ENCODE assay signal across 11 cellular contexts in the genomic region with DNA sequence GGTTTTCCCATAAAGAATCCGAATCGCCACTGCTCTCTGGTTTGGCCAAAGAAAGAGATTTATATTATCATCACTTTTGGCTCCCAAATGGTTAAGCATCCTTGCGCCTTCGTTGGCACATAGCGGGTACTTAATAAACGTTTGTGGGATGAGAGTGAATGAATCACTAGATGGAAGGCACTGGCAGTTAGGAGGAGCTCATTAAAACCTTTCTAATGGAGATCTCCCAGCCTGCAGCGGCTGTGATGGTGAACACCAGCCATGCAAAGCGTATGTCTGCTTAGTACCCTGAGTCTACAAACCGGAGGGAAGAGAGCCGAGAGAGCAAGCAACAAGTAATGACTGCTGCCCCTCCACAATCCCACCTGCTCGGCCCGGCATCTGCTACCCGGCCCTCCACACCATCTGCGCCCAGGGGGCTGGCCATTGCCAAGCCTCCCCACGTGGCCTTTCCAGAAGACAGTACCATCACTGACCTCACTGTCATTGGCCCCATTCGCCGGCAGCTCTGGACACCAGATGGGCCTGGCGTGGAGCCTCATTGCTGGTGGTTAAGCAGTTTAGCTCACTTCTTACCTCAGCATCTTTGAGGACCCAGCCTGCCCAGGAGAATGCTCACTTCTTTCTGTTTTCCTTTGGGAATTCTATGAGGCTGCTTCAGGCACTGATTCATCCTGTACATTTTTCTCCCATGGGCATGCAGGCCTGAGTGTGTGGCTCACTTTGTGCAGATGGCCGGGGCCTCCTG. TPM values are rescaled to one million over a fixed set of nuclear protein-coding genes. Genes with fewer than 3 reads are reported as not detected.
DNase-seq lines count a peak whose midpoint lies in the region; FAIRE-seq and TF ChIP-seq lines count a peak whose summit lies in the region.
"Had no signal": no experiment of that assay in that cellular context is flagged by ENCODE, and none has a peak within 500 bp of the region (broad histone marks: within the 10 kb centered on the region; RNA-seq: fewer than 3 reads in every experiment).

No MANE protein-coding gene starts in this region.

- peak overlapping the region; percentile 68 for H3K27ac Mint-ChIP-seq in astrocyte (ENCODE audit: unreplicated experiment)
- H3K27ac Mint-ChIP-seq: CD8-positive, alpha-beta memory T cell had no signal

- H3K4me3 Mint-ChIP-seq in astrocyte (ENCODE audit: unreplicated experiment): no peak overlapping the region
- H3K4me3 Mint-ChIP-seq: CD8-positive, alpha-beta memory T cell had no signal

- H3K79me2 ChIP-seq in astrocyte (ENCODE audit: insufficient read depth, low read length): no peaks in the 10 kb centered on the region

- peak; percentile 63 for DNase-seq in AG08396 (ENCODE audit: low spot score)
- DNase-seq in LHCN-M2 (ENCODE audit: low read depth): peak; percentile 80
- peak; percentile 97 for DNase-seq in astrocyte (ENCODE audit: low read depth)
- peak; percentile 72 for DNase-seq in mesenteric fat pad (ENCODE audit: low spot score)
- DNase-seq in activated gamma-delta T cell (lab: John Stamatoyannopoulos, UW): no peak
- no peak for DNase-seq in DMS114 treated with DMSO at 0.1 percent for 48 hours (lab: John Stamatoyannopoulos, UW; ENCODE audit: unreplicated experiment)
- no peak for DNase-seq in DMS79 (lab: John Stamatoyannopoulos, UW)
- no peak for DNase-seq in GM19239 (ENCODE audit: insufficient read length, low spot score)
- DNase-seq: CD8-positive, alpha-beta memory T cell; uterus had no signal

- peaks cover 1% of the 10 kb centered on the region for H3K36me3 Mint-ChIP-seq in astrocyte (ENCODE audit: low read depth, unreplicated experiment)

- H3K27me3 Mint-ChIP-seq in astrocyte (ENCODE audit: low read depth, unreplicated experiment): no peaks in the 10 kb centered on the region

- H3K4me1 ChIP-seq in astrocyte (ENCODE audit: insufficient read depth, low read length): peaks cover 34% of the 10 kb centered on the region
- H3K4me1 ChIP-seq: SJCRH30, uterus had no signal

- H3K9ac ChIP-seq in astrocyte (ENCODE audit: low read length): peak overlapping the region; percentile 45

- H3K36me3 ChIP-seq in astrocyte (ENCODE audit: insufficient read depth, low read length): no peaks in the 10 kb centered on the region
- H3K36me3 ChIP-seq: SJCRH30, uterus had no signal

- H3K27ac ChIP-seq in astrocyte (ENCODE audit: low read depth, low read length): peak overlapping the region; percentile 80
- H3K27ac ChIP-seq: SJCRH30, uterus had no signal

- peak overlapping the region; percentile 50 for H3K4me2 ChIP-seq in astrocyte (ENCODE audit: low read length)

- peaks cover 38% of the 10 kb centered on the region for H3K4me1 Mint-ChIP-seq in astrocyte (ENCODE audit: low read depth, unreplicated experiment)
- H3K4me1 Mint-ChIP-seq: CD8-positive, alpha-beta memory T cell had no signal

- no peak overlapping the region for H3K4me3 ChIP-seq in astrocyte (ENCODE audit: insufficient read depth, low read depth, low read length)
- H3K4me3 ChIP-seq: SJCRH30, uterus had no signal

- peaks cover 6% of the 10 kb centered on the region for H3K9me3 Mint-ChIP-seq in astrocyte (ENCODE audit: unreplicated experiment)

- no peaks in the 10 kb centered on the region for H3K27me3 ChIP-seq in astrocyte (ENCODE audit: insufficient read depth, low read length)
- H3K27me3 ChIP-seq: SJCRH30, uterus had no signal

- H3K9me3 ChIP-seq in astrocyte (ENCODE audit: insufficient read depth, low read depth, low read length): peaks cover 3% of the 10 kb centered on the region
- H3K9me3 ChIP-seq: SJCRH30, uterus had no signal

- peak overlapping the region; percentile 33 for H2AFZ ChIP-seq in astrocyte (ENCODE audit: low read depth, low read length)

- FAIRE-seq in astrocyte (lab: Jason Lieb, UNC) (peak; percentile 5), GM19239 (lab: Jason Lieb, UNC) (no peak)

- TF ChIP-seq CTCF in astrocyte (IDR thresholded peaks at IDR 0.05; ENCODE audit: insufficient read depth, low read depth, low read length): no peak

- no peaks in the 10 kb centered on the region for H4K20me1 ChIP-seq in astrocyte (ENCODE audit: insufficient read depth, low read length)

RNA-seq across cellular contexts. Expression of a gene that starts 39.3 kb away (rescaled TPM):
- total RNA-seq in LHCN-M2 (2014; rRNA removed) (0.06 and 0.46 TPM in 2 replicates), astrocyte (13.5 and 22.7 TPM in 2 replicates), mesenteric fat pad (5.7 TPM)
- polyA plus RNA-seq in LHCN-M2 (2012): 0.47 TPM

Comparison
In these comparisons a context has a peak if more than half of its experiments do, and no peak if none do; other contexts are left out.
1. DNase-seq: peak in AG08396 (single experiment), LHCN-M2 (single experiment), astrocyte (single experiment) and mesenteric fat pad (single experiment); none in activated gamma-delta T cell (single experiment), DMS114 treated with DMSO at 0.1 percent for 48 hours (single experiment), DMS79 (single experiment) and GM19239 (single experiment).